8 cellular contexts compared by ENCODE assay signal in the genomic region with DNA sequence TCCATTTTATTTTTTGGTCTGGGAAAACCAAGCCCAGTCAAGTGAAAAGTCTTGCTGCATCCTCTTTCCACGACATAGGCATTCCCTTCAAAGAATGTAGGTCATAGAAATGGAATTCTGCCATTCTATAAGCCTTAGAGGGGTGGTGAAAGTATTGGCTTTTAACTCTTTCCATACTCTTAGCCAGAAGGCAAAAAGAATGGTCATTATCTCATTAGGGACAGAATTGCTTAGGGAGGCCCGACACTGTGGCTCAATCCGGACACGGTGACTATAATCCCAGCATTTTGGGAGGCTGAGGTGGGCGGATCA. TPM values are rescaled to one million over a fixed set of nuclear protein-coding genes. Genes with fewer than 3 reads are reported as not detected.
DNase-seq lines count a peak whose midpoint lies in the region; ATAC-seq, FAIRE-seq and TF ChIP-seq lines count a peak whose summit lies in the region.

No MANE protein-coding gene starts in this region.

- TF ChIP-seq EP300 in GM12878 (IDR thresholded peaks at IDR 0.05; ENCODE audit: borderline replicate concordance in 1 of 2, control insufficient read depth in 1 of 2, low read depth in 2 of 2, low read length in 2 of 2) = no peak

- POLR2A ChIA-PET in GM12878 (lab: Charles Lee) = interaction anchor here (0.6 to 5.8 kb wide), 17 partner anchors 9 to 294 kb away, joined by 3 to 52 read pairs (median 5); a partner anchor contains a TSS

- WGBS in heart left ventricle, 4 donors = 56 to 69% (median 60%) methylated on average over 5 of the region's 5 CpGs
- WGBS in GM12878 (ENCODE audit: insufficient coverage, insufficient replicate concordance, low lambda C conversion rate, missing lambda C conversion rate) = 78% methylated on average over 5 of the region's 5 CpGs
- WGBS in mesodermal cell (ENCODE audit: insufficient coverage in 2 of 2), 2 experiments = 62 to 74% methylated on average over 4 of the region's 5 CpGs

- ATAC-seq in heart left ventricle (no peak), left ventricle myocardium superior (no peak), GM12878 (no peak)

- no peak for TF ChIP-seq POLR2A in heart left ventricle (IDR thresholded peaks at IDR 0.05)
- TF ChIP-seq POLR2A in GM12878 (IDR thresholded peaks at IDR 0.05; ENCODE audit: low read depth, low read length) = no peak
- no peak for TF ChIP-seq POLR2A in uterus (IDR thresholded peaks at IDR 0.05)

- H2AFZ ChIP-seq in GM12878 (ENCODE audit: control insufficient read depth, low read depth, low read length) = peak overlapping the region; percentile 66

- H4K20me1 ChIP-seq in GM12878 (ENCODE audit: control insufficient read depth, insufficient read depth) = no peaks in the 10 kb centered on the region

- peaks cover 27 to 56% (median 50%) of the 10 kb centered on the region in 12 donors for H3K4me1 ChIP-seq in heart left ventricle
- peaks cover 28% of the 10 kb centered on the region for H3K4me1 ChIP-seq in GM12878 (ENCODE audit: control insufficient read depth, insufficient read depth, low read length)
- H3K4me1 ChIP-seq in mesodermal cell (ENCODE audit: control insufficient read depth, insufficient read depth, low read length, poor library complexity, severe bottlenecking) = peaks cover 38% of the 10 kb centered on the region
- peaks cover 20 to 32% of the 10 kb centered on the region in 2 donors for H3K4me1 ChIP-seq in uterus

- H3K9ac ChIP-seq in GM12878 (ENCODE audit: control insufficient read depth, insufficient read depth, low read length) = peak overlapping the region; percentile 81

- peak overlapping the region; percentile 87 for H3K4me2 ChIP-seq in GM12878 (ENCODE audit: control insufficient read depth, insufficient read depth)

- no peaks in the 10 kb centered on the region for H3K9me3 ChIP-seq in heart left ventricle
- H3K9me3 ChIP-seq in GM12878 (replicated peaks; ENCODE audit: control insufficient read depth, insufficient read depth, low read length) = no peaks in the 10 kb centered on the region
- no peaks in the 10 kb centered on the region for H3K9me3 ChIP-seq in mesodermal cell (ENCODE audit: control insufficient read depth, low read length)
- no peaks in the 10 kb centered on the region for H3K9me3 ChIP-seq in uterus

- H3K79me2 ChIP-seq in GM12878 (ENCODE audit: control insufficient read depth, insufficient read depth, low read length) = no peaks in the 10 kb centered on the region

- FAIRE-seq in GM12878 (lab: Jason Lieb, UNC) = no peak

- H3K27me3 ChIP-seq in heart left ventricle = no peaks in the 10 kb centered on the region
- no peaks in the 10 kb centered on the region for H3K27me3 ChIP-seq in GM12878 (replicated peaks in 1 of 2; ENCODE audit: control insufficient read depth in 2 of 2, insufficient read depth in 2 of 2, low read length in 1 of 2)
- H3K27me3 ChIP-seq in uterus = no peaks in the 10 kb centered on the region

- TF ChIP-seq CTCF in heart left ventricle (IDR thresholded peaks at IDR 0.05) (no peak), GM12878 (IDR thresholded peaks at IDR 0.05 in 2 of 3, conservative IDR thresholded peaks at IDR 0.05 in 1 of 3; ENCODE audit: control insufficient read depth in 2 of 3, extremely low read depth in 1 of 3, insufficient read depth in 1 of 3, low read depth in 3 of 3, low read length in 3 of 3) (no peak), uterus (IDR thresholded peaks at IDR 0.05) (no peak)

- BruUV-seq in GM12878 (replicated peaks; lab: Mats Ljungman, UMichigan) = no TSS peak

- CTCF ChIA-PET in GM12878 (lab: Yijun Ruan, JAX) = interaction anchor here (0.6 to 7.9 kb wide), 37 partner anchors 11 to 490 kb away, joined by 3 to 367 read pairs (median 9); a partner anchor contains a TSS

- DNase-seq in heart left ventricle (no peak), left ventricle myocardium superior (no peak), GM12878 (ENCODE audit: low read depth, low spot score) (no peak), uterus (no peak), NCI-H1092 (lab: John Stamatoyannopoulos, UW) (no peak), NCI-H2196 treated with DMSO at 0.1 percent for 48 hours (lab: John Stamatoyannopoulos, UW; ENCODE audit: unreplicated experiment) (no peak)
- DNase-seq in stimulated activated CD8-positive, alpha-beta memory T cell treated with anti-CD3 and anti-CD28 coated beads, Interleukin-4, amount 100 ng/mL, for 48 hours = no peak

- no peaks in the 10 kb centered on the region for H3K36me3 ChIP-seq in heart left ventricle
- no peaks in the 10 kb centered on the region for H3K36me3 ChIP-seq in GM12878 (ENCODE audit: control insufficient read depth in 2 of 2, insufficient read depth in 2 of 2, low read length in 1 of 2)
- no peaks in the 10 kb centered on the region for H3K36me3 ChIP-seq in mesodermal cell (ENCODE audit: control insufficient read depth, insufficient read depth, low read length)
- H3K36me3 ChIP-seq in uterus = no peaks in the 10 kb centered on the region

- RAD21 ChIA-PET in GM12878 (lab: Charles Lee; ENCODE audit: unreplicated experiment) = interaction anchor here (1.2 to 7.0 kb wide), 30 partner anchors 10 to 304 kb away, joined by 3 to 246 read pairs (median 14); a partner anchor contains a TSS

- peak overlapping the region; percentile 54 to 100 (median 95) for H3K27ac ChIP-seq in heart left ventricle
- peak overlapping the region; percentile 82 for H3K27ac ChIP-seq in GM12878 (ENCODE audit: control insufficient read depth, insufficient read depth)
- H3K27ac ChIP-seq in mesodermal cell (ENCODE audit: low read depth, low read length, severe bottlenecking) = peak overlapping the region; percentile 98
- peak overlapping the region; percentile 90 to 99 for H3K27ac ChIP-seq in uterus

- in situ Hi-C loops in GM12878 (cut with MboI) = loop anchor here (5.0 kb wide), 2 partner anchors 53 to 173 kb away; a partner anchor contains a TSS

- intact Hi-C loops in heart left ventricle (cut with DNase I) = loop anchor here in 9 of 10 donors (2.0 to 10.0 kb wide), 11 partner anchors 17 to 99 kb away; a partner anchor contains a TSS
- intact Hi-C loops in left ventricle myocardium superior (cut with micrococcal nuclease) = loop anchor here (5.0 kb wide), 1 partner anchor 52 kb away; a partner anchor contains a TSS
- intact Hi-C loops in GM12878 (cut with micrococcal nuclease; ENCODE audit: unreplicated experiment) = loop anchor here (1.0 to 5.0 kb wide), 3 partner anchors 38 to 178 kb away; no protein-coding TSS in a partner anchor
- intact Hi-C loops in uterus (cut with DNase I; ENCODE audit: low total_unique reads) = loop anchor here (5.0 kb wide), 1 partner anchor 52 kb away; a partner anchor contains a TSS

- no peak for TF ChIP-seq RAD21 in GM12878 (IDR thresholded peaks at IDR 0.05; ENCODE audit: insufficient read depth, low read depth, low read length)

- H3K4me3 ChIP-seq in heart left ventricle = peak overlapping the region in 10 of 12 donors; percentile 29 to 61 (median 49)
- peak overlapping the region; percentile 37; the same call in 1 of the 2 replicates for H3K4me3 ChIP-seq in GM12878
- H3K4me3 ChIP-seq in mesodermal cell (ENCODE audit: extremely low read depth, insufficient read depth, low read length, poor library complexity, severe bottlenecking) = peak overlapping the region; percentile 20
- peak overlapping the region; percentile 38 to 41 for H3K4me3 ChIP-seq in uterus

- SMC1A ChIA-PET in GM12878 (lab: Charles Lee; ENCODE audit: uncharacterized antibody, unreplicated experiment) = interaction anchor here (0.6 to 8.0 kb wide), 27 partner anchors 9 to 241 kb away, joined by 3 to 177 read pairs (median 9); a partner anchor contains a TSS

RNA-seq across cellular contexts. Expression of a gene that starts 7.9 kb away (rescaled TPM):
- total RNA-seq in heart left ventricle = 10 to 100 TPM; 32.0 to 54.1 (median 45.1) TPM
- 10 to 100 TPM; 32.2 to 54.7 TPM for polyA plus RNA-seq in heart left ventricle
- total RNA-seq in left ventricle myocardium superior = 49.1 TPM
- total RNA-seq in GM12878 (2013; cell fraction: nucleolus; rRNA removed) = 146 and 147 TPM in 2 replicates
- total RNA-seq in GM12878 (2014; rRNA removed) = 56.3 and 57.6 TPM in 2 replicates
- 56.4 and 56.5 TPM in 2 replicates for total RNA-seq in GM12878 (2014; rRNA removed; fragmentation: Illumina TruSeq; extraction: Trizol)
- 47.8 and 50.6 TPM in 2 replicates for total RNA-seq in GM12878 (2021)
- polyA plus RNA-seq in GM12878 (2011; ENCODE audit: low read depth) = 38.1 TPM
- polyA plus RNA-seq in GM12878 (2011; rRNA removed) = 80.9 and 101 TPM in 2 replicates
- polyA plus RNA-seq in GM12878 (2011; cell fraction: cytosol; rRNA removed) = 34.6 and 35.7 TPM in 2 replicates
- 220 and 227 TPM in 2 replicates for polyA plus RNA-seq in GM12878 (2011; cell fraction: nucleus; rRNA removed)
- 45.9 and 51.6 TPM in 2 replicates for polyA plus RNA-seq in GM12878 (2012)
- polyA plus RNA-seq in GM12878 (2014; fragmentation: Illumina TruSeq; extraction: Trizol) = 95.2 and 110 TPM in 2 replicates
- 10 to 100 TPM; 11.1 to 18.0 TPM for polyA plus RNA-seq in GM12878 (2014; fragmentation: Nextera tagmentation; extraction: Ambion mirVana)
- 52.0 and 53.1 TPM in 2 replicates for polyA plus RNA-seq in GM12878 (2014; rRNA removed)
- polyA plus RNA-seq in GM12878 (2016; fragmentation: Nextera tagmentation; extraction: Ambion mirVana) = 1 to 10 TPM; 6.1 to 9.5 TPM
- polyA minus RNA-seq in GM12878 (2011; rRNA and poly(A)+ RNA removed) = 33.0 and 40.5 TPM in 2 replicates
- 16.6 and 20.3 TPM in 2 replicates for polyA minus RNA-seq in GM12878 (2011; cell fraction: cytosol; rRNA and poly(A)+ RNA removed)
- 30.2 and 34.7 TPM in 2 replicates for polyA minus RNA-seq in GM12878 (2011; cell fraction: nucleus; rRNA and poly(A)+ RNA removed)
- 81.0 TPM for polyA plus RNA-seq in mesodermal cell (2013, experiment 1 of 2)
- polyA plus RNA-seq in mesodermal cell (2013, experiment 2 of 2) = 79.8 TPM
- total RNA-seq in uterus = 100 to 1,000 TPM in 1 of 4 donors, 10 to 100 TPM in 3; 51.0 to 151 (median 77.6) TPM

RNA-seq across cellular contexts. Expression of a gene that starts 13.5 kb away (rescaled TPM):
- total RNA-seq in heart left ventricle (10 to 100 TPM in 6 of 9 donors, 1 to 10 TPM in 3; 5.8 to 36.1 (median 21.8) TPM), left ventricle myocardium superior (21.5 TPM), GM12878 (2014; rRNA removed) (0.49 and 1.0 TPM in 2 replicates), GM12878 (2014; rRNA removed; fragmentation: Illumina TruSeq; extraction: Trizol) (0.31 and 0.37 TPM in 2 replicates), GM12878 (2021) (3.4 and 3.6 TPM in 2 replicates), uterus (10 to 100 TPM in 1 of 4 donors, 1 to 10 TPM in 3; 2.0 to 92.1 (median 4.7) TPM)
- polyA plus RNA-seq in heart left ventricle (10 to 100 TPM in 1 of 2 donors, 1 to 10 TPM in 1; 6.1 to 20.2 TPM), GM12878 (2011; rRNA removed) (0.17 and 0.41 TPM in 2 replicates), GM12878 (2014; fragmentation: Illumina TruSeq; extraction: Trizol) (0.44 and 1.8 TPM in 2 replicates), GM12878 (2014; fragmentation: Nextera tagmentation; extraction: Ambion mirVana) (under 1 TPM; 0.10 to 0.33 TPM), GM12878 (2014; rRNA removed) (0.87 and 1.2 TPM in 2 replicates), GM12878 (2016; fragmentation: Nextera tagmentation; extraction: Ambion mirVana) (1 to 10 TPM; 1.8 to 2.6 TPM)
- total RNA-seq in GM12878 (2013; cell fraction: nucleolus; rRNA removed) = 5.0 TPM in 2 replicates
- 0.85 TPM for polyA plus RNA-seq in GM12878 (2011; ENCODE audit: low read depth)
- 0.67 and 1.2 TPM in 2 replicates for polyA plus RNA-seq in GM12878 (2011; cell fraction: cytosol; rRNA removed)
- 5.1 and 5.9 TPM in 2 replicates for polyA plus RNA-seq in GM12878 (2011; cell fraction: nucleus; rRNA removed)
- polyA plus RNA-seq in GM12878 (2012) = 2.0 and 3.6 TPM in 2 replicates
- 1.0 and 1.4 TPM in 2 replicates for polyA minus RNA-seq in GM12878 (2011; rRNA and poly(A)+ RNA removed)
- 2.1 TPM in 2 replicates for polyA minus RNA-seq in GM12878 (2011; cell fraction: cytosol; rRNA and poly(A)+ RNA removed)
- polyA minus RNA-seq in GM12878 (2011; cell fraction: nucleus; rRNA and poly(A)+ RNA removed) = 3.1 and 6.0 TPM in 2 replicates
- 8.1 TPM for polyA plus RNA-seq in mesodermal cell (2013, experiment 1 of 2)
- 6.0 TPM for polyA plus RNA-seq in mesodermal cell (2013, experiment 2 of 2)

RNA-seq across cellular contexts. Expression of a gene that starts 26.4 kb away (rescaled TPM):
- 10 to 100 TPM; 26.5 to 54.3 (median 42.2) TPM for total RNA-seq in heart left ventricle
- 10 to 100 TPM; 27.9 to 33.4 TPM for polyA plus RNA-seq in heart left ventricle
- total RNA-seq in left ventricle myocardium superior = 48.1 TPM
- total RNA-seq in GM12878 (2013; cell fraction: nucleolus; rRNA removed) = 135 and 156 TPM in 2 replicates
- total RNA-seq in GM12878 (2014; rRNA removed) = 31.8 and 37.6 TPM in 2 replicates
- 31.9 and 33.7 TPM in 2 replicates for total RNA-seq in GM12878 (2014; rRNA removed; fragmentation: Illumina TruSeq; extraction: Trizol)
- 42.9 and 49.0 TPM in 2 replicates for total RNA-seq in GM12878 (2021)
- 30.2 TPM for polyA plus RNA-seq in GM12878 (2011; ENCODE audit: low read depth)
- 40.3 and 60.0 TPM in 2 replicates for polyA plus RNA-seq in GM12878 (2011; rRNA removed)
- polyA plus RNA-seq in GM12878 (2011; cell fraction: cytosol; rRNA removed) = 39.7 and 54.1 TPM in 2 replicates
- polyA plus RNA-seq in GM12878 (2011; cell fraction: nucleus; rRNA removed) = 126 and 159 TPM in 2 replicates
- polyA plus RNA-seq in GM12878 (2012) = 40.4 and 44.5 TPM in 2 replicates
- 52.4 and 59.7 TPM in 2 replicates for polyA plus RNA-seq in GM12878 (2014; fragmentation: Illumina TruSeq; extraction: Trizol)
- 10 to 100 TPM; 12.7 to 16.4 TPM for polyA plus RNA-seq in GM12878 (2014; fragmentation: Nextera tagmentation; extraction: Ambion mirVana)
- 30.2 and 34.3 TPM in 2 replicates for polyA plus RNA-seq in GM12878 (2014; rRNA removed)
- 10 to 100 TPM; 52.6 to 53.4 TPM for polyA plus RNA-seq in GM12878 (2016; fragmentation: Nextera tagmentation; extraction: Ambion mirVana)
- polyA minus RNA-seq in GM12878 (2011; rRNA and poly(A)+ RNA removed) = 40.6 and 41.8 TPM in 2 replicates
- 9.0 and 22.5 TPM in 2 replicates for polyA minus RNA-seq in GM12878 (2011; cell fraction: cytosol; rRNA and poly(A)+ RNA removed)
- 33.4 and 39.4 TPM in 2 replicates for polyA minus RNA-seq in GM12878 (2011; cell fraction: nucleus; rRNA and poly(A)+ RNA removed)
- 75.2 TPM for polyA plus RNA-seq in mesodermal cell (2013, experiment 1 of 2)
- polyA plus RNA-seq in mesodermal cell (2013, experiment 2 of 2) = 72.6 TPM
- 100 to 1,000 TPM in 2 of 4 donors, 10 to 100 TPM in 2; 33.2 to 166 (median 91.3) TPM for total RNA-seq in uterus

RNA-seq across cellular contexts. Expression of a gene that starts 51.2 kb away (rescaled TPM):
- 100 to 1,000 TPM in 1 of 9 donors, 10 to 100 TPM in 8; 63.2 to 105 (median 73.2) TPM for total RNA-seq in heart left ventricle
- polyA plus RNA-seq in heart left ventricle = 10 to 100 TPM; 50.6 to 56.2 TPM
- total RNA-seq in left ventricle myocardium superior = 98.1 TPM
- 3.8 and 5.5 TPM in 2 replicates for total RNA-seq in GM12878 (2013; cell fraction: nucleolus; rRNA removed)
- total RNA-seq in GM12878 (2014; rRNA removed) = 0.65 and 0.68 TPM in 2 replicates
- total RNA-seq in GM12878 (2014; rRNA removed; fragmentation: Illumina TruSeq; extraction: Trizol) = 0.63 and 0.64 TPM in 2 replicates
- total RNA-seq in GM12878 (2021) = 1.5 and 2.0 TPM in 2 replicates
- 1.2 TPM for polyA plus RNA-seq in GM12878 (2011; ENCODE audit: low read depth)
- polyA plus RNA-seq in GM12878 (2011; rRNA removed) = 0.81 and 1.1 TPM in 2 replicates
- polyA plus RNA-seq in GM12878 (2011; cell fraction: cytosol; rRNA removed) = 1.5 TPM in 2 replicates
- 1.1 and 1.4 TPM in 2 replicates for polyA plus RNA-seq in GM12878 (2011; cell fraction: nucleus; rRNA removed)
- polyA plus RNA-seq in GM12878 (2012) = 1.9 and 2.2 TPM in 2 replicates
- polyA plus RNA-seq in GM12878 (2014; fragmentation: Illumina TruSeq; extraction: Trizol) = 1.0 and 1.2 TPM in 2 replicates
- polyA plus RNA-seq in GM12878 (2014; fragmentation: Nextera tagmentation; extraction: Ambion mirVana) = under 1 TPM; 0.03 to 0.07 TPM
- polyA plus RNA-seq in GM12878 (2014; rRNA removed) = 0.64 and 0.81 TPM in 2 replicates
- polyA plus RNA-seq in GM12878 (2016; fragmentation: Nextera tagmentation; extraction: Ambion mirVana) = under 1 TPM; 0.07 to 0.64 TPM
- polyA minus RNA-seq in GM12878 (2011; rRNA and poly(A)+ RNA removed) = 1.1 and 1.4 TPM in 2 replicates
- polyA minus RNA-seq in GM12878 (2011; cell fraction: cytosol; rRNA and poly(A)+ RNA removed) = 0.42 and 0.80 TPM in 2 replicates
- polyA minus RNA-seq in GM12878 (2011; cell fraction: nucleus; rRNA and poly(A)+ RNA removed) = 0.48 and 0.57 TPM in 2 replicates
- polyA plus RNA-seq in mesodermal cell (2013, experiment 1 of 2) = 20.7 TPM
- 21.5 TPM for polyA plus RNA-seq in mesodermal cell (2013, experiment 2 of 2)
- 100 to 1,000 TPM in 1 of 4 donors, 10 to 100 TPM in 3; 19.7 to 124 (median 63.1) TPM for total RNA-seq in uterus

RNA-seq across cellular contexts. Expression of a gene that starts 59.7 kb away (rescaled TPM):
- total RNA-seq in heart left ventricle (10 to 100 TPM; 51.1 to 75.4 (median 58.3) TPM), left ventricle myocardium superior (56.9 TPM), GM12878 (2014; rRNA removed) (33.5 and 40.6 TPM in 2 replicates), GM12878 (2014; rRNA removed; fragmentation: Illumina TruSeq; extraction: Trizol) (32.8 and 35.3 TPM in 2 replicates), GM12878 (2021) (74.1 and 84.7 TPM in 2 replicates), uterus (100 to 1,000 TPM in 1 of 4 donors, 10 to 100 TPM in 3; 17.6 to 111 (median 44.7) TPM)
- polyA plus RNA-seq in heart left ventricle (10 to 100 TPM; 52.7 to 61.8 TPM), GM12878 (2011; rRNA removed) (31.1 and 74.8 TPM in 2 replicates), GM12878 (2014; fragmentation: Illumina TruSeq; extraction: Trizol) (77.0 and 85.1 TPM in 2 replicates), GM12878 (2014; fragmentation: Nextera tagmentation; extraction: Ambion mirVana) (10 to 100 TPM in 1 of 2 experiments, 1 to 10 TPM in 1; 5.4 to 10.3 TPM), GM12878 (2014; rRNA removed) (58.6 and 75.5 TPM in 2 replicates), GM12878 (2016; fragmentation: Nextera tagmentation; extraction: Ambion mirVana) (10 to 100 TPM; 89.9 to 97.4 TPM)
- total RNA-seq in GM12878 (2013; cell fraction: nucleolus; rRNA removed) = 191 and 225 TPM in 2 replicates
- polyA plus RNA-seq in GM12878 (2011; ENCODE audit: low read depth) = 47.6 TPM
- 78.2 and 80.7 TPM in 2 replicates for polyA plus RNA-seq in GM12878 (2011; cell fraction: cytosol; rRNA removed)
- polyA plus RNA-seq in GM12878 (2011; cell fraction: nucleus; rRNA removed) = 270 and 289 TPM in 2 replicates
- polyA plus RNA-seq in GM12878 (2012) = 54.5 and 59.0 TPM in 2 replicates
- 93.6 and 96.4 TPM in 2 replicates for polyA minus RNA-seq in GM12878 (2011; rRNA and poly(A)+ RNA removed)
- 54.1 and 61.4 TPM in 2 replicates for polyA minus RNA-seq in GM12878 (2011; cell fraction: cytosol; rRNA and poly(A)+ RNA removed)
- 104 and 143 TPM in 2 replicates for polyA minus RNA-seq in GM12878 (2011; cell fraction: nucleus; rRNA and poly(A)+ RNA removed)
- polyA plus RNA-seq in mesodermal cell (2013, experiment 1 of 2) = 73.9 TPM
- polyA plus RNA-seq in mesodermal cell (2013, experiment 2 of 2) = 73.6 TPM
